In genomic region chr21:34598931-34599400, GRCh38 we compare ENCODE assay signal across 14 cellular contexts. TPM values are rescaled to one million over a fixed set of nuclear protein-coding genes. Genes with fewer than 3 reads are reported as not detected.
DNase-seq lines count a peak whose midpoint lies in the region; ATAC-seq and TF ChIP-seq lines count a peak whose summit lies in the region.
"Had no signal": no experiment of that assay in that cellular context is flagged by ENCODE, and none has a peak within 500 bp of the region (broad histone marks: within the 10 kb centered on the region; RNA-seq: fewer than 3 reads in every experiment).

No MANE protein-coding gene starts in this region.

- no peak for ATAC-seq in GM19395 (IDR thresholded peaks at IDR 0.05; ENCODE audit: unreplicated experiment)
- ATAC-seq in activated CD4-positive, CD25-positive, alpha-beta regulatory T cell treated with anti-CD3 and anti-CD28 coated beads, Interleukin-2, amount 50 U/mL, for 24 hours: no peak
- ATAC-seq: activated CD4-positive, alpha-beta T cell treated with anti-CD3 and anti-CD28 coated beads for 36 hours; left ventricle myocardium superior; naive thymus-derived CD8-positive, alpha-beta T cell; psoas muscle had no signal

- no peak for TF ChIP-seq CTCF in GM20000 (IDR thresholded peaks at IDR 0.05; ENCODE audit: extremely low read depth, missing control alignments)

- DNase-seq in NCI-H510A treated with DMSO at 0.1 percent for 48 hours (lab: John Stamatoyannopoulos, UW) (peak; percentile 84), NCI-H510A (lab: John Stamatoyannopoulos, UW) (no peak), NCI-H345 treated with DMSO at 0.1 percent for 48 hours (lab: John Stamatoyannopoulos, UW; ENCODE audit: unreplicated experiment) (peak; percentile 44), astrocyte of the hippocampus (ENCODE audit: low read depth, low spot score) (peak; percentile 26), renal cortical epithelial cell (ENCODE audit: low read depth) (peak; percentile 31), GM20000 (ENCODE audit: low spot score) (no peak)
- DNase-seq: activated CD4-positive, alpha-beta T cell treated with anti-CD3 and anti-CD28 coated beads for 36 hours; hypothalamus; left ventricle myocardium superior; naive thymus-derived CD8-positive, alpha-beta T cell; psoas muscle; stimulated activated CD4-positive, alpha-beta T cell treated with anti-CD3 and anti-CD28 coated beads, Interleukin-15, amount 100 ng/mL, for 24 hours had no signal

RNA-seq across cellular contexts. Expression of gene RCAN1, which starts 15.9 kb away (rescaled TPM):
- total RNA-seq in renal cortical epithelial cell: 82.0 and 113 TPM in 2 replicates

Comparison
In these comparisons a context has a peak if more than half of its experiments do, and no peak if none do; other contexts are left out.
1. DNase-seq: peak in NCI-H510A treated with DMSO at 0.1 percent for 48 hours (single experiment), NCI-H345 treated with DMSO at 0.1 percent for 48 hours (single experiment), astrocyte of the hippocampus (single experiment) and renal cortical epithelial cell (single experiment); none in NCI-H510A (single experiment) and GM20000 (single experiment).